ENCODE assay signal across 8 cellular contexts in the genomic region with DNA sequence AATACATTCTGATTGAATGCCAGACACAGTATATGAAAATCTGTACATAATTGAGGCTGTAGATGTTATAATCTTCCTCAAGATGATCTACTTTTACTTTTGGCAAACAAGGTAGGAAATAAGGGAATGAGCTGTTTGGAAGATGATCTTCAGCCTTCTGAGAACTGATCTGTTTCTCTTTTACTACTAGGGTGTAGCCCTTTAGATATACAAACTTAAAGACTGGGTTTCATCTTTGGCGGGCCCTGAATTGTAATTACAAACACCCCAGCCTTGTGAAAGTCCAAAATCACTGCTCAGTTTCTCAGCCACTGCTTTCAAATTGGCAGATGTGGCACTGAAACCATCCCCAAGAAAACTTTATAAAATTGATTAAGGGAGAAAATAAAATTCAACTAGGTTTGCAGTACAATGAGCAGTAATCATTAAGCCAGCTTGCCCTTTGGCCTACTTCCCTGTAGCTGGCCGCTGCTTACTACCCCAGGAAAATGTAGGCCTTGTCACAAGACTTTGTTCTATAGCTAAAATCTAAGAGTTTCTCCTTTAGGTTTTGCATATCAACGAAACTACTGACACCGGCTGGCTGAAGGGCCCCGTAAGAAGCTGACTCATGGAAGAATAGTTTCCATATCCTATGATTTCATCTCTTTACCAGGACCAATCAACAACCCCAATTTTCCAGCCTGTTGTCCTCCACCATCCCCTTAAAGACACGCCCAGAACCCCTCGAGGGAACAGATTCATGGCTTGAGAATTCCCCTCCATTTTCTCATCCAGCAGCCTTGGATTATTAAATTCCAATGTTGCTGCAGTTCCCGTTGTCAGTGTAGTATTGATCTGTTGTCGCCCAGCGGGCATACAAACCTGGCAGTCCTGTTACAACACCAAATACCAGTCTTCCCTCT.
A peak's percentile ranks its signal among the peaks of the same experiment; 100 is the strongest.
DNase-seq lines count a peak whose midpoint lies in the region; ATAC-seq and TF ChIP-seq lines count a peak whose summit lies in the region.

No MANE protein-coding gene starts in this region.

- peak overlapping the region; percentile 28 for H3K27ac Mint-ChIP-seq in GM23338
- no peak overlapping the region for H3K27ac Mint-ChIP-seq in T-helper 2 cell treated with Interferon-gamma antibody and Interleukin-4, amounts not matched to agents 5 μg/mL and 100 μg/mL, for 36 hours

- H3K36me3 ChIP-seq in GM23338 (ENCODE audit: insufficient read depth) (no peaks in the 10 kb centered on the region), fibroblast of lung (ENCODE audit: control insufficient read depth, insufficient read depth, low read length) (peaks cover 3% of the 10 kb centered on the region)

- H4K20me1 ChIP-seq in GM23338 (replicated peaks; ENCODE audit: insufficient read depth) (no peaks in the 10 kb centered on the region), fibroblast of lung (ENCODE audit: control insufficient read depth, extremely low read depth, insufficient read depth, low read length) (no peaks in the 10 kb centered on the region)

- DNase-seq in GM23338 (ENCODE audit: low spot score) (peak; percentile 20), RPMI7951 (ENCODE audit: low read depth) (peak; percentile 95), fibroblast of lung (ENCODE audit: low read depth in 2 of 2) (peak; percentile 45 to 90), retinal pigment epithelial cell (ENCODE audit: low read depth) (peak; percentile 93), 8988T (no peak), SKM-1 (lab: John Stamatoyannopoulos, UW; ENCODE audit: unreplicated experiment) (no peak), medulla oblongata (ENCODE audit: extremely low spot score) (no peak)
- DNase-seq in T-helper 2 cell treated with Interferon-gamma antibody and Interleukin-4, amounts not matched to agents 5 μg/mL and 100 μg/mL, for 36 hours (ENCODE audit: low spot score): no peak

- H3K4me1 Mint-ChIP-seq in GM23338: peaks cover 8% of the 10 kb centered on the region; the same call in 2 of the 3 replicates
- peaks cover 7% of the 10 kb centered on the region for H3K4me1 Mint-ChIP-seq in T-helper 2 cell treated with Interferon-gamma antibody and Interleukin-4, amounts not matched to agents 5 μg/mL and 100 μg/mL, for 36 hours (ENCODE audit: low read depth)

- peaks cover 10% of the 10 kb centered on the region for H3K27me3 Mint-ChIP-seq in GM23338 (ENCODE audit: insufficient read depth, low read depth, poor library complexity)
- no peaks in the 10 kb centered on the region for H3K27me3 Mint-ChIP-seq in T-helper 2 cell treated with Interferon-gamma antibody and Interleukin-4, amounts not matched to agents 5 μg/mL and 100 μg/mL, for 36 hours (ENCODE audit: low read depth)

- H3K79me2 ChIP-seq in GM23338 (replicated peaks; ENCODE audit: insufficient read depth) (no peaks in the 10 kb centered on the region), fibroblast of lung (ENCODE audit: control insufficient read depth, insufficient read depth, low read length) (no peaks in the 10 kb centered on the region)

- H3K9me2 ChIP-seq in GM23338 (ENCODE audit: insufficient read depth): no peaks in the 10 kb centered on the region; the same call in 1 of the 2 replicates

- no peak overlapping the region for H3K4me3 Mint-ChIP-seq in GM23338
- no peak overlapping the region for H3K4me3 Mint-ChIP-seq in T-helper 2 cell treated with Interferon-gamma antibody and Interleukin-4, amounts not matched to agents 5 μg/mL and 100 μg/mL, for 36 hours

- peaks cover 21% of the 10 kb centered on the region for H3K9me3 Mint-ChIP-seq in GM23338
- H3K9me3 Mint-ChIP-seq in T-helper 2 cell treated with Interferon-gamma antibody and Interleukin-4, amounts not matched to agents 5 μg/mL and 100 μg/mL, for 36 hours: no peaks in the 10 kb centered on the region

- TF ChIP-seq CTCF in GM23338 (conservative IDR thresholded peaks at IDR 0.05; ENCODE audit: low read depth in 2 of 2) (no peak), fibroblast of lung (conservative IDR thresholded peaks at IDR 0.05 in 1 of 2, IDR thresholded peaks at IDR 0.05 in 1 of 2; ENCODE audit: low read depth in 1 of 2, low read length in 2 of 2) (no peak), retinal pigment epithelial cell (conservative IDR thresholded peaks at IDR 0.05; ENCODE audit: low read depth, low read length) (no peak)

- no peaks in the 10 kb centered on the region for H3K9me3 ChIP-seq in fibroblast of lung (ENCODE audit: control insufficient read depth, insufficient read depth, low read depth, low read length)

- H3F3A ChIP-seq in GM23338 (replicated peaks; ENCODE audit: low read depth): no peaks in the 10 kb centered on the region

- H3K4me3 ChIP-seq in GM23338 (no peak overlapping the region), fibroblast of lung (replicated peaks in 1 of 4; ENCODE audit: control extremely low read depth in 1 of 4, insufficient read depth in 1 of 4, low read depth in 3 of 4, low read length in 4 of 4) (no peak overlapping the region), retinal pigment epithelial cell (ENCODE audit: low read length) (no peak overlapping the region)

- H3K27ac ChIP-seq in GM23338 (ENCODE audit: low read depth): peak overlapping the region; percentile 18; the same call in 1 of the 2 replicates
- no peak overlapping the region for H3K27ac ChIP-seq in fibroblast of lung (ENCODE audit: insufficient read depth, low read length)

- H3K36me3 Mint-ChIP-seq in GM23338 (ENCODE audit: low read depth): peaks cover 21% of the 10 kb centered on the region
- peaks cover 9% of the 10 kb centered on the region for H3K36me3 Mint-ChIP-seq in T-helper 2 cell treated with Interferon-gamma antibody and Interleukin-4, amounts not matched to agents 5 μg/mL and 100 μg/mL, for 36 hours (ENCODE audit: low read depth)

- no peaks in the 10 kb centered on the region for H3K27me3 ChIP-seq in GM23338 (ENCODE audit: insufficient read depth)
- no peaks in the 10 kb centered on the region for H3K27me3 ChIP-seq in fibroblast of lung (ENCODE audit: control insufficient read depth, insufficient read depth, low read length)

- no peak overlapping the region for H3K4me2 ChIP-seq in GM23338
- no peak overlapping the region for H3K4me2 ChIP-seq in fibroblast of lung (ENCODE audit: extremely low read depth, insufficient read depth, low read length)

- H3K4me1 ChIP-seq in GM23338 (ENCODE audit: insufficient read depth) (peaks cover 7% of the 10 kb centered on the region), fibroblast of lung (ENCODE audit: control insufficient read depth, extremely low read depth, insufficient read depth, low read length) (peaks cover 9% of the 10 kb centered on the region)

- H2AFZ ChIP-seq in GM23338: no peak overlapping the region
- H2AFZ ChIP-seq in fibroblast of lung (ENCODE audit: low read length): no peak overlapping the region

- H3K9ac ChIP-seq in fibroblast of lung (ENCODE audit: insufficient read depth, low read length): no peak overlapping the region

- ATAC-seq in GM23338: no peak

TF ChIP-seq in GM23338, 12 proteins besides CTCF, POLR2A, EP300 and RAD21 (continues in another document):
- no peak for TF ChIP-seq JUNB (IDR thresholded peaks at IDR 0.05; ENCODE audit: unreplicated experiment)
- no peak for TF ChIP-seq EZH2phosphoT487 (IDR thresholded peaks at IDR 0.05; ENCODE audit: unreplicated experiment)
- no peak for TF ChIP-seq POLR2AphosphoS5 (IDR thresholded peaks at IDR 0.05; ENCODE audit: low read depth)
- no peak for TF ChIP-seq ZNF114 (CRISPR knock-in tag; IDR thresholded peaks at IDR 0.05)
- no peak for TF ChIP-seq NANOG (IDR thresholded peaks at IDR 0.05; ENCODE audit: borderline replicate concordance)
- TF ChIP-seq ZNF331 (CRISPR knock-in tag; IDR thresholded peaks at IDR 0.05; ENCODE audit: low read depth): no peak
- no peak for TF ChIP-seq REST (IDR thresholded peaks at IDR 0.05; ENCODE audit: unreplicated experiment)
- no peak for TF ChIP-seq ETS1 (IDR thresholded peaks at IDR 0.05)

Comparison
In these comparisons a context has a peak if more than half of its experiments do, and no peak if none do; other contexts are left out.
1. DNase-seq: peak in GM23338 (single experiment), RPMI7951 (single experiment), fibroblast of lung (2 of 2) and retinal pigment epithelial cell (single experiment); none in 8988T (single experiment), SKM-1 (single experiment), medulla oblongata (single experiment) and T-helper 2 cell treated with Interferon-gamma antibody and Interleukin-4, amounts not matched to agents 5 μg/mL and 100 μg/mL, for 36 hours (single experiment).